ENCODE assay signal across 9 cellular contexts in genomic region chr12:54882597-54882996, GRCh38. TPM values are rescaled to one million over a fixed set of nuclear protein-coding genes. Genes with fewer than 3 reads are reported as not detected.
"Had no signal": no experiment of that assay in that cellular context is flagged by ENCODE, and none has a peak within 500 bp of the region (broad histone marks: within the 10 kb centered on the region; RNA-seq: fewer than 3 reads in every experiment).

No MANE protein-coding gene starts in this region.

RNA-seq across cellular contexts. Expression of gene MUCL1, which starts 28.3 kb away (rescaled TPM):
- total RNA-seq: LHCN-M2, MCF 10A, NCI-H460, OCI-LY7, PC-9, Right ventricle myocardium inferior, RPMI7951, SJCRH30, SK-MEL-5 had no signal
